11 cellular contexts compared by ENCODE assay signal in the genomic region with DNA sequence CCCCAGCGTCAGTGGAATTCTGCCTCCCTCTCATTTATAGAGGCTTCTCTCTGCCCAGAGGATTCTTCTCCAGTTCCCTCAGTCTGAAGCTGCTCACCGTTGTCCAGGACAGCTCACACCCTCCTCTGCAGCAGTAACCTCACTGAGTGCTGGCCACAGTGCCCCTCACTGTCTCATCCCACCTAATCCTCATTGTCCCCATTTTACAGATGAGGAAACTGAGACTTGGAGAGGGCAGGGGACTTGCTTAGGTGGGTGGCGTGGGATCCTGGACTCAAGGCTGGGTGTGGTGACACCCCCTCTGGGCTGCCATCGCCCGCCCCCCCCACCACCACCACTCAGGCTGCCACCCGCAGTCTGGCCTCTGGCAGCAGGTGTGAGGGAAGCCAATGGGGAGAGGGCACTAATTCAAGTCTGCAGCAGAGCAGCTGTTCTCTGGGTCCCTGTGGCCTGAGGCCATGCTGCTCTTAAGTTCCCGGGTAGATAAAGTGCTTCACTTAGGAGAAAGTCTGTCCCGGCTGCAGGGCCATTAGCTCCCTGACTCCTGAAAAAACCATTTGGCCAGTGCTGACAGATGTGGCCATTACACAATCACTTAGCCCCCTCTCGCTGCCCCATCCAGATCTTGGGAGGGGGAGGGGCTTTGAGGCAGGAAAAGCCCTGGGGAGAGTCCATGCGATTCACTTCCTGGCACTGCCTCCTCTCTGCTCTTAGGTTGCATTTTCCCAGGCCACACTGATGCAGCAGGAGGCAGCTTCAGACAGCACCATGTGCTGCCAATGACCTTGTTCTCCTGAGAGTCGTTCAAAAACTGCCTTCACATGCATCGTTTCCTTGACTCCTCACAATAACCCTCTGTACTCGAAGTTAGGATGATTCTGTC. TPM values are rescaled to one million over a fixed set of nuclear protein-coding genes. Genes with fewer than 3 reads are reported as not detected.
DNase-seq lines count a peak whose midpoint lies in the region; ATAC-seq lines count a peak whose summit lies in the region.
"Had no signal": no experiment of that assay in that cellular context is flagged by ENCODE, and none has a peak within 500 bp of the region (broad histone marks: within the 10 kb centered on the region; RNA-seq: fewer than 3 reads in every experiment).

No MANE protein-coding gene starts in this region.

- ATAC-seq in GM21515 (IDR thresholded peaks at IDR 0.05; ENCODE audit: unreplicated experiment) (no peak), HG02759 (IDR thresholded peaks at IDR 0.05; ENCODE audit: unreplicated experiment) (no peak)

- H3K9ac ChIP-seq in NT2/D1 (ENCODE audit: insufficient read length, low read depth): no peak overlapping the region

- DNase-seq in H7 (peak; percentile 78), NT2/D1 (ENCODE audit: low read depth, low spot score) (peak; percentile 30), fibroblast of peridontal ligament (ENCODE audit: extremely low read depth) (peak; percentile 6), posterior vena cava (ENCODE audit: low spot score) (peak; percentile 54), NCI-H1436 treated with DMSO at 0.1 percent for 48 hours (lab: John Stamatoyannopoulos, UW) (no peak), NCI-H1105 (lab: John Stamatoyannopoulos, UW) (no peak)
- DNase-seq: lower lobe of right lung, MM.1S, spleen had no signal

- peaks cover 7% of the 10 kb centered on the region for H3K4me1 ChIP-seq in NT2/D1 (ENCODE audit: insufficient read depth, insufficient read length)

- intact Hi-C loops in posterior vena cava (cut with DNase I): loop anchor here in 1 of 2 donors (10.0 kb wide), 1 partner anchor 95 kb away; no protein-coding TSS in a partner anchor

- H3K36me3 ChIP-seq in H7 (replicated peaks; ENCODE audit: control insufficient read depth, insufficient read depth, low read length) (no peaks in the 10 kb centered on the region), NT2/D1 (ENCODE audit: insufficient read depth, insufficient read length, low read length) (no peaks in the 10 kb centered on the region)
- H3K36me3 ChIP-seq: lower lobe of right lung, spleen had no signal

- H3K27me3 ChIP-seq in H7 (ENCODE audit: control insufficient read depth, insufficient read depth, low read length) (no peaks in the 10 kb centered on the region), NT2/D1 (ENCODE audit: insufficient read depth, insufficient read length) (no peaks in the 10 kb centered on the region)

- peaks cover 5% of the 10 kb centered on the region; the same call in 1 of the 2 replicates for H3K9me3 ChIP-seq in NT2/D1 (ENCODE audit: insufficient read depth, low read length)
- H3K9me3 ChIP-seq: lower lobe of right lung had no signal

- H3K4me3 ChIP-seq in H7 (ENCODE audit: insufficient read depth, low read depth, low read length) (no peak overlapping the region), NT2/D1 (ENCODE audit: insufficient read length, low read depth) (no peak overlapping the region)
- H3K4me3 ChIP-seq: lower lobe of right lung, spleen had no signal

RNA-seq across cellular contexts. Expression of gene DRGX, which starts 36.3 kb away (rescaled TPM):
- total RNA-seq in H7 (2014; rRNA removed; shearing (Covaris generic)): not detected in 2 replicates
- not detected for total RNA-seq in posterior vena cava
- total RNA-seq: lower lobe of right lung, spleen had no signal

Comparison
In these comparisons a context has a peak if more than half of its experiments do, and no peak if none do; other contexts are left out.
1. DNase-seq: peak in H7 (single experiment), NT2/D1 (single experiment), fibroblast of peridontal ligament (single experiment) and posterior vena cava (single experiment); none in NCI-H1436 treated with DMSO at 0.1 percent for 48 hours (single experiment) and NCI-H1105 (single experiment).